ENCODE assay signal across 8 cellular contexts in the genomic region with DNA sequence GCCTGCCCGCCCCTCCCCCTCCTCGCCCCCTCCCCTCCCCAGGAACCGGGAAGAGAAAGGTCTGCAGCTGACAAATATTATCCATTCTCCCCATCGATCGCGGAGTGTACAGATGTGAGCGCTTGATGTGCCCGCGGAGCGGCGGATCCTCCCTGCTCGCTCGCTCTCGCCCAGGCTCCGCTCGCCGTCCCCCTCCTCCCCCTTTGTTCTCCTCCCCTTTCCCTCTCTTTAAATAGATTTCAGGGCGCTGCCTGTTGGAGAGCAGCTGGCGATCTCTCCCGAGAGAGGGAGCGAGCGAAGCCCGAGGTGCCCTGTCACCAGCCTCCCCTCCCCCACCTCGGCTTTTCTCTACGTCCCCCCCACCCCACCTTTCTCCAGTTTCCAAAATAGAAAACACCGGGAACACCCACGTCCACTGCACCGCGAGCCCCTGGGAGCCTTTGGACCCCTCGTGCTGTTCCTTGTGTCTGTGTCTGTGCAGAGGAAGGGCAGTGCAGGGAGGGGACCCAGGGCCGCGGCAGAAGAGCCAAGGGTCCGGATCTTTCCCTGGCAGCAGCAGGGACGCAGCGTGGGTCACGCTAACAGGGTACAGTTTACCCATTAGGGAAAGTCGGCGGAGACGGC. TPM values are rescaled to one million over a fixed set of nuclear protein-coding genes. Genes with fewer than 3 reads are reported as not detected.
DNase-seq lines count a peak whose midpoint lies in the region; ATAC-seq and TF ChIP-seq lines count a peak whose summit lies in the region.

No MANE protein-coding gene starts in this region.

- TF ChIP-seq POLR2A in adrenal gland (IDR thresholded peaks at IDR 0.05) = peak in 1 of 2 donors; percentile 46
- TF ChIP-seq POLR2A in spleen (IDR thresholded peaks at IDR 0.05) = no peak

- H3K4me3 ChIP-seq in adrenal gland (peak overlapping the region in 2 of 4 donors; percentile 4 to 56), iPS-15b (ENCODE audit: low read depth, low read length) (peak overlapping the region; percentile 56), spleen (peak overlapping the region; percentile 25 to 71 (median 42))

- H3K27me3 ChIP-seq in adrenal gland (peaks cover 32% of the 10 kb centered on the region), iPS-15b (ENCODE audit: control insufficient read depth, insufficient read depth, low read length) (peaks cover 27% of the 10 kb centered on the region), spleen (replicated peaks in 1 of 7) (peaks cover 0 to 97% (median 32%) of the 10 kb centered on the region in 7 donors)

- intact Hi-C loops in adrenal gland (cut with DNase I) (loop anchor here in 1 of 2 donors (5.0 kb wide), 1 partner anchor 47 kb away; no protein-coding TSS in a partner anchor), spleen (cut with DNase I; ENCODE audit: low total_unique reads) (loop anchor here (10.0 kb wide), 2 partner anchors 50 to 140 kb away; no protein-coding TSS in a partner anchor)

- DNase-seq in NOMO-1 (lab: John Stamatoyannopoulos, UW; ENCODE audit: unreplicated experiment in 2 of 2) (peak; percentile 22 to 42), NOMO-1 treated with dmso at 0.1 percent for 144 hours (lab: John Stamatoyannopoulos, UW; ENCODE audit: unreplicated experiment) (no peak), NCI-H2107 treated with DMSO at 0.1 percent for 48 hours (lab: John Stamatoyannopoulos, UW; ENCODE audit: unreplicated experiment) (peak; percentile 85), adrenal gland (peak in 6 of 7 donors; percentile 61 to 78 (median 64)), spleen (no peak)
- DNase-seq in activated effector memory CD4-positive, alpha-beta T cell treated with anti-CD3 and anti-CD28 coated beads, Interleukin-2, amount 50 U/mL, for 16 hours = no peak

- H3K27ac ChIP-seq in adrenal gland (peak overlapping the region in 4 of 5 donors; percentile 72 to 92 (median 82)), spleen (peak overlapping the region in 7 of 8 donors; percentile 24 to 84 (median 71))

- WGBS in adrenal gland, 4 donors = 0 to 6% (median 3%) methylated on average over 8 to 36 of the region's 39 CpGs
- WGBS in spleen, 5 donors = 1 to 6% (median 4%) methylated on average over 18 to 39 of the region's 39 CpGs

- TF ChIP-seq CTCF in adrenal gland (IDR thresholded peaks at IDR 0.05) (no peak), spleen (IDR thresholded peaks at IDR 0.05 in 8 of 11, conservative IDR thresholded peaks at IDR 0.05 in 3 of 11) (no peak)

- H3K4me1 ChIP-seq in adrenal gland (replicated peaks in 1 of 2) (peaks cover 11 to 21% of the 10 kb centered on the region in 2 donors), iPS-15b (ENCODE audit: control insufficient read depth, insufficient read depth, low read length) (peaks cover 31% of the 10 kb centered on the region), spleen (peaks cover 0 to 92% (median 53%) of the 10 kb centered on the region in 6 donors)

- no peak overlapping the region for H3K9ac ChIP-seq in iPS-15b (ENCODE audit: low read depth, low read length)

- ATAC-seq in GM19452 (IDR thresholded peaks at IDR 0.05; ENCODE audit: unreplicated experiment) = no peak

- H3K9me3 ChIP-seq in adrenal gland (replicated peaks in 1 of 3) (no peaks in the 10 kb centered on the region), iPS-15b (ENCODE audit: control insufficient read depth, insufficient read depth, low read length) (no peaks in the 10 kb centered on the region), spleen (no peaks in the 10 kb centered on the region)

- no peaks in the 10 kb centered on the region for H3K36me3 ChIP-seq in adrenal gland (replicated peaks in 1 of 2)
- H3K36me3 ChIP-seq in iPS-15b (ENCODE audit: control insufficient read depth, insufficient read depth, low read length) = no peaks in the 10 kb centered on the region
- H3K36me3 ChIP-seq in spleen = no peaks in the 10 kb centered on the region

RNA-seq across cellular contexts. Expression of a gene that starts 56.6 kb away (rescaled TPM):
- total RNA-seq in adrenal gland (10 to 100 TPM; 21.7 to 42.9 (median 30.6) TPM), spleen (10 to 100 TPM; 26.1 to 38.6 (median 31.8) TPM)
- polyA plus RNA-seq in adrenal gland (10 to 100 TPM; 13.7 to 16.0 (median 14.0) TPM), spleen (10 to 100 TPM in 1 of 3 donors, 1 to 10 TPM in 2; 8.3 to 13.1 (median 9.8) TPM)

Comparison
In these comparisons a context has a peak if more than half of its experiments do, and no peak if none do; other contexts are left out.
1. DNase-seq: peak in NOMO-1 (2 of 2), NCI-H2107 treated with DMSO at 0.1 percent for 48 hours (single experiment) and adrenal gland (6 of 7); none in NOMO-1 treated with dmso at 0.1 percent for 144 hours (single experiment), spleen (single experiment) and activated effector memory CD4-positive, alpha-beta T cell treated with anti-CD3 and anti-CD28 coated beads, Interleukin-2, amount 50 U/mL, for 16 hours (single experiment).